ENCODE assay signal across 1 cellular context in the genomic region with DNA sequence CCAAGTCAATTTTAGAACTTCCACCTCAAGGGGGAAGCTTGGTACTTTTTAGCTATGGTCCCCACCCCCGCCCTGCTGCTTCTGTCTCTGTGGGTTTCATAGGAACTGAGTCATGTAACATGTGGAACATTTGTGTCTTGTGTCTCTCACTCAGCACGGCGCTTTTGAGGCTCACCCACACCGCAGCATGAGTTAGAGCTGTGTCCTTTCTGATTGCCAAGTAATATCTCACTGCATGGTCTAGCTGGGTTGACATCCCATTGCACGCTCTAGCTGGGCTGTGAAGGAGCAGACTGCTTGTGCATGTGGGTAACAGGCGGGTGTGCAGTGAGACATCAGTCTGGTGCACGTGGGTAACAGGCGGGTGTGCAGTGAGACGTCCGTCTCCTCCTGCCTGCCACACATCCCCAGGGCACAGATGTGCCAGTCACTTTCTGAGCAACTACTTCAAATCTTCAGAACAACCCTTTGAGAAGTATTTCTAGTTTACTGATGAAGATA.
TF ChIP-seq lines count a peak whose summit lies in the region.

No MANE protein-coding gene starts in this region.

TF ChIP-seq in SK-N-SH, 30 proteins besides CTCF, POLR2A, EP300 and RAD21 (continued from another document):
- TF ChIP-seq, protein P1, sequence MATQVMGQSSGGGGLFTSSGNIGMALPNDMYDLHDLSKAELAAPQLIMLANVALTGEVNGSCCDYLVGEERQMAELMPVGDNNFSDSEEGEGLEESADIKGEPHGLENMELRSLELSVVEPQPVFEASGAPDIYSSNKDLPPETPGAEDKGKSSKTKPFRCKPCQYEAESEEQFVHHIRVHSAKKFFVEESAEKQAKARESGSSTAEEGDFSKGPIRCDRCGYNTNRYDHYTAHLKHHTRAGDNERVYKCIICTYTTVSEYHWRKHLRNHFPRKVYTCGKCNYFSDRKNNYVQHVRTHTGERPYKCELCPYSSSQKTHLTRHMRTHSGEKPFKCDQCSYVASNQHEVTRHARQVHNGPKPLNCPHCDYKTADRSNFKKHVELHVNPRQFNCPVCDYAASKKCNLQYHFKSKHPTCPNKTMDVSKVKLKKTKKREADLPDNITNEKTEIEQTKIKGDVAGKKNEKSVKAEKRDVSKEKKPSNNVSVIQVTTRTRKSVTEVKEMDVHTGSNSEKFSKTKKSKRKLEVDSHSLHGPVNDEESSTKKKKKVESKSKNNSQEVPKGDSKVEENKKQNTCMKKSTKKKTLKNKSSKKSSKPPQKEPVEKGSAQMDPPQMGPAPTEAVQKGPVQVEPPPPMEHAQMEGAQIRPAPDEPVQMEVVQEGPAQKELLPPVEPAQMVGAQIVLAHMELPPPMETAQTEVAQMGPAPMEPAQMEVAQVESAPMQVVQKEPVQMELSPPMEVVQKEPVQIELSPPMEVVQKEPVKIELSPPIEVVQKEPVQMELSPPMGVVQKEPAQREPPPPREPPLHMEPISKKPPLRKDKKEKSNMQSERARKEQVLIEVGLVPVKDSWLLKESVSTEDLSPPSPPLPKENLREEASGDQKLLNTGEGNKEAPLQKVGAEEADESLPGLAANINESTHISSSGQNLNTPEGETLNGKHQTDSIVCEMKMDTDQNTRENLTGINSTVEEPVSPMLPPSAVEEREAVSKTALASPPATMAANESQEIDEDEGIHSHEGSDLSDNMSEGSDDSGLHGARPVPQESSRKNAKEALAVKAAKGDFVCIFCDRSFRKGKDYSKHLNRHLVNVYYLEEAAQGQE (IDR thresholded peaks at IDR 0.05; ENCODE audit: low read depth, low read length): no peak
- TF ChIP-seq TCF12 (IDR thresholded peaks at IDR 0.05): no peak
- TF ChIP-seq FOSL2 (IDR thresholded peaks at IDR 0.05; ENCODE audit: borderline replicate concordance, low read depth): no peak
- TF ChIP-seq POLR2AphosphoS5 (IDR thresholded peaks at IDR 0.05; ENCODE audit: low read depth, low read length): no peak
- TF ChIP-seq, protein P2, sequence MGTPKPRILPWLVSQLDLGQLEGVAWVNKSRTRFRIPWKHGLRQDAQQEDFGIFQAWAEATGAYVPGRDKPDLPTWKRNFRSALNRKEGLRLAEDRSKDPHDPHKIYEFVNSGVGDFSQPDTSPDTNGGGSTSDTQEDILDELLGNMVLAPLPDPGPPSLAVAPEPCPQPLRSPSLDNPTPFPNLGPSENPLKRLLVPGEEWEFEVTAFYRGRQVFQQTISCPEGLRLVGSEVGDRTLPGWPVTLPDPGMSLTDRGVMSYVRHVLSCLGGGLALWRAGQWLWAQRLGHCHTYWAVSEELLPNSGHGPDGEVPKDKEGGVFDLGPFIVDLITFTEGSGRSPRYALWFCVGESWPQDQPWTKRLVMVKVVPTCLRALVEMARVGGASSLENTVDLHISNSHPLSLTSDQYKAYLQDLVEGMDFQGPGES (IDR thresholded peaks at IDR 0.05; ENCODE audit: low read depth, low read length): no peak
- TF ChIP-seq, protein P3, sequence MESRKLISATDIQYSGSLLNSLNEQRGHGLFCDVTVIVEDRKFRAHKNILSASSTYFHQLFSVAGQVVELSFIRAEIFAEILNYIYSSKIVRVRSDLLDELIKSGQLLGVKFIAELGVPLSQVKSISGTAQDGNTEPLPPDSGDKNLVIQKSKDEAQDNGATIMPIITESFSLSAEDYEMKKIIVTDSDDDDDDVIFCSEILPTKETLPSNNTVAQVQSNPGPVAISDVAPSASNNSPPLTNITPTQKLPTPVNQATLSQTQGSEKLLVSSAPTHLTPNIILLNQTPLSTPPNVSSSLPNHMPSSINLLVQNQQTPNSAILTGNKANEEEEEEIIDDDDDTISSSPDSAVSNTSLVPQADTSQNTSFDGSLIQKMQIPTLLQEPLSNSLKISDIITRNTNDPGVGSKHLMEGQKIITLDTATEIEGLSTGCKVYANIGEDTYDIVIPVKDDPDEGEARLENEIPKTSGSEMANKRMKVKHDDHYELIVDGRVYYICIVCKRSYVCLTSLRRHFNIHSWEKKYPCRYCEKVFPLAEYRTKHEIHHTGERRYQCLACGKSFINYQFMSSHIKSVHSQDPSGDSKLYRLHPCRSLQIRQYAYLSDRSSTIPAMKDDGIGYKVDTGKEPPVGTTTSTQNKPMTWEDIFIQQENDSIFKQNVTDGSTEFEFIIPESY (IDR thresholded peaks at IDR 0.05; ENCODE audit: borderline replicate concordance, low read depth): no peak
- TF ChIP-seq MXI1 (IDR thresholded peaks at IDR 0.05; ENCODE audit: low read depth, low read length): no peak
- TF ChIP-seq GATA2 (CRISPR knock-in tag; IDR thresholded peaks at IDR 0.05): no peak
- no peak for TF ChIP-seq RCOR1 (IDR thresholded peaks at IDR 0.05; ENCODE audit: low read length)
TF ChIP-seq in SK-N-SH: peak in this region for 0.
